Comparison of ENCODE assay signal across 6 cellular contexts in the genomic region with DNA sequence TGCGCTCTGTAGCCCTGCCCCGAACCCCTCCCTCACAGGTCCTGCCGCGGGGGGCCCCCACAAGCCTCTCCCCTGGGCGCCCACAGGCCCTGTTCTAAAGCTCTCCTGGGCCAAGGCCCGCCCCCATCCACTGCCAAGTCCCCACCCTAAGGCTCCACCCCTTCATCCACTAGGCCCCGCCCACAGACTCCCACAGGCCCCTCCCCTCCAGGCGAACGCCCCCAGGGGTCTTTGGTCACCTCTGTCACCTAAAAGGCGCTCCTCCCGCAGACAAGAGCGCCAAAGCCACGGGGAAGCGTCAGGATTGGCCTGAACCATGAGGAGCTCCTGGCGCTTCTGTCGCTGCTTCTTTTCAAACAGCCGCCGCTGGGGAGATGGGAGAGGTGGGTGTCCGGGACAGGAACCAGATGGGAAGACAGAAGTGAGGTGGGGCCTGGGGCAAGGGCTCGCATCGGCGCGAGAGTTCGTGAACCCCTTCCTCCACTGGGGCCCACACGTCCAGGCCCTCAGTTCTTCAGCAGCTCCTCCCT. TPM values are rescaled to one million over a fixed set of nuclear protein-coding genes. Genes with fewer than 3 reads are reported as not detected.
DNase-seq lines count a peak whose midpoint lies in the region; ATAC-seq lines count a peak whose summit lies in the region.

No MANE protein-coding gene starts in this region.

- H3K4me1 ChIP-seq in aorta (ENCODE audit: control insufficient read depth in 1 of 2, insufficient read depth in 2 of 2, low read length in 2 of 2), result no peaks in the 10 kb centered on the region

- ATAC-seq in aorta (ENCODE audit: low FRiP score) (peak; percentile 31), GM19455 (IDR thresholded peaks at IDR 0.05; ENCODE audit: unreplicated experiment) (no peak)

- no peaks in the 10 kb centered on the region for H3K36me3 ChIP-seq in aorta (ENCODE audit: control insufficient read depth in 1 of 2, insufficient read depth in 2 of 2, low read length in 1 of 2)

- no peak overlapping the region for H3K4me3 ChIP-seq in aorta (ENCODE audit: low read length in 2 of 2)

- WGBS in aorta, 2 donors, result 35 to 37% methylated on average over 24 to 25 of the region's 25 CpGs

- no peaks in the 10 kb centered on the region for H3K27me3 ChIP-seq in aorta (ENCODE audit: control insufficient read depth in 1 of 2, insufficient read depth in 2 of 2, low read length in 1 of 2)

- no peak overlapping the region for H3K27ac ChIP-seq in aorta (ENCODE audit: low read depth in 1 of 2, low read length in 2 of 2)

- DNase-seq in AG20443 (ENCODE audit: low spot score) (peak; percentile 79), islet precursor cell (peak; percentile 90), aorta (peak; percentile 69 to 87), AML-193 (lab: John Stamatoyannopoulos, UW) (no peak)
- peak; percentile 83 for DNase-seq in activated CD8-positive, alpha-beta memory T cell treated with anti-CD3 and anti-CD28 coated beads, Interleukin-2, amount 50 U/mL, for 48 hours

- no peaks in the 10 kb centered on the region for H3K9me3 ChIP-seq in aorta (ENCODE audit: control insufficient read depth, low read length)

- intact Hi-C loops in aorta (cut with DNase I), result no loop called here

RNA-seq across cellular contexts. Expression of gene TULP2, which starts 2.3 kb away (rescaled TPM):
- total RNA-seq in aorta, result 1 to 10 TPM in 1 of 2 donors, under 1 TPM in 1; 0.84 to 1.3 TPM
- not detected for polyA plus RNA-seq in aorta

RNA-seq across cellular contexts. Expression of gene NUCB1, which starts 3.9 kb away (rescaled TPM):
- 100 to 1,000 TPM; 276 to 380 TPM for total RNA-seq in aorta
- polyA plus RNA-seq in aorta, result 100 to 1,000 TPM in 1 of 2 donors, 10 to 100 TPM in 1; 82.9 to 375 TPM

RNA-seq across cellular contexts. Expression of gene PPP1R15A, which starts 24.0 kb away (rescaled TPM):
- 100 to 1,000 TPM in 1 of 2 donors, 10 to 100 TPM in 1; 57.2 to 182 TPM for total RNA-seq in aorta
- polyA plus RNA-seq in aorta, result 10 to 100 TPM; 64.9 to 95.4 TPM

RNA-seq across cellular contexts. Expression of gene PLEKHA4, which starts 27.8 kb away (rescaled TPM):
- 10 to 100 TPM; 94.9 to 97.2 TPM for total RNA-seq in aorta
- polyA plus RNA-seq in aorta, result 100 to 1,000 TPM; 193 to 223 TPM

RNA-seq across cellular contexts. Expression of gene DHDH, which starts 37.2 kb away (rescaled TPM):
- under 1 TPM in 1 of 2 donors, not detected in 1; 0.84 TPM for total RNA-seq in aorta
- 1 to 10 TPM in 1 of 2 donors, not detected in 1; 1.3 TPM for polyA plus RNA-seq in aorta

Comparison
In these comparisons a context has a peak if more than half of its experiments do, and no peak if none do; other contexts are left out.
1. DNase-seq: peak in AG20443 (single experiment), activated CD8-positive, alpha-beta memory T cell treated with anti-CD3 and anti-CD28 coated beads, Interleukin-2, amount 50 U/mL, for 48 hours (single experiment), islet precursor cell (single experiment) and aorta (2 of 2); none in AML-193 (0 of 2).